Comparison of ENCODE assay signal across 26 cellular contexts in genomic region chr10:94083662-94084323, GRCh38.
"Had no signal": no experiment of that assay in that cellular context is flagged by ENCODE, and none has a peak within 500 bp of the region (broad histone marks: within the 10 kb centered on the region; RNA-seq: fewer than 3 reads in every experiment).

No MANE protein-coding gene starts in this region.

- H3K4me3 ChIP-seq: gastrocnemius medialis, heart left ventricle, hepatocyte, ovary, psoas muscle, skin epidermis, stomach, thyroid gland had no signal

- H3K4me1 ChIP-seq: gastrocnemius medialis, psoas muscle had no signal

- H3K9me3 ChIP-seq: ovary, thyroid gland had no signal

- H3K36me3 ChIP-seq: gastrocnemius medialis, heart left ventricle, ovary, stomach, thyroid gland had no signal

- H3K27me3 ChIP-seq: gastrocnemius medialis, heart left ventricle, hepatocyte, ovary, stomach, thyroid gland had no signal

- ATAC-seq: effector memory CD8-positive, alpha-beta T cell; gastrocnemius medialis; heart left ventricle; naive thymus-derived CD8-positive, alpha-beta T cell; psoas muscle; right cardiac atrium; stimulated activated effector memory CD8-positive, alpha-beta T cell treated with anti-CD3 and anti-CD28 coated beads, Interleukin-12 subunit alpha, Interleukin-12 subunit beta, amount 100 ng/mL, for 72 hours had no signal

- H3K4me2 ChIP-seq: hepatocyte had no signal

- H3K27ac ChIP-seq: gastrocnemius medialis, heart left ventricle, hepatocyte, ovary, psoas muscle, skin epidermis had no signal

- H2AFZ ChIP-seq: hepatocyte had no signal

- DNase-seq: cerebellar nuclear complex; cortex of kidney; effector memory CD8-positive, alpha-beta T cell; foreskin fibroblast; gastrocnemius medialis; heart left ventricle; immature natural killer cell; kidney glomerular epithelial cell; mesenchymal stem cell; midbrain; naive thymus-derived CD8-positive, alpha-beta T cell; nephron progenitor cell; occipital lobe; ovary; posterior cingulate gyrus; psoas muscle; right cardiac atrium; stimulated activated CD4-positive, alpha-beta T cell treated with anti-CD3 and anti-CD28 coated beads, Interleukin-1b, Interleukin-23, amount 100 ng/mL, for 48 hours; stimulated activated CD4-positive, alpha-beta T cell treated with anti-CD3 and anti-CD28 coated beads, Interleukin-4, amount 100 ng/mL, for 24 hours; stimulated activated naive CD4-positive, alpha-beta T cell treated with Interleukin-2 at 50 U/mL for 16 hours; stomach; trophoblast cell had no signal
